ENCODE assay signal across 8 cellular contexts in the genomic region with DNA sequence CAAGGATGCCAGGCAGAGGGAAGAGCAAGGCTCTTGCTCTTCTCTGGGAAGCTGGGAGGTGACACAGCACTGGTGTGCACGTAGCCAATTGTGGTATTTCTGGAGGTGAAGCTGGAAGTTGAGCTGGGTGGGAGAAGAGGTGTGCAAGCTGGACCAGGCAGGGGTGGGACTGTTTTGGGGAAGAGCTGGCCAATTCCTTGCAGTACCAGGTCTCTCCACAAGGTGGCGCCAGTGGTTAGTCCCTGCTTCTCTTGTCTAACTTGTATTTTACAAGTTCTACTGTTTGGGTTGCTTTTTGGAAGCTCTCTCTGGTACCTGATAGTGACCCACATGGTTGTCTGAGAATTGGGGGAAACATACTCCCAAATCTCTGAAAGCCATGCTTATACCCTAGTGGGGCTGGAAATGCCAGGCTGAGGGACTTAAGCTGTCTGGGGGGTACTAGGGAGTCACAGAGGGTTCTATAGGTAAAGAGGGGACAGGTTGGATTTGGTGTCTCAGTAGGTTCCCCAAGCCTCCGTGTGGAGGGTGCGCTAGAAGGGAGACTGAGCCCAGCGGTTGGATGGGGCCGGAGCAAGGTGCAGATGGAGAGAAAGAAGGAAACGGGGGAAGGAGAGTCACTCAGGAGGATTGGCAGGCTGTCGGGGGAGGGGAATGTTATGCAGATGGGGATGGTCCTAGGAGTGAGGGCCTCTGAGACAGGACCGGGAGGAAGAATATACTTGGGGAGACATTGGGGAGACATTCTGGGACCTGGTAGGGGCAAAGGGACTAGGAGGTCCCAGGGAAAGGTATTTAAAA. TPM values are rescaled to one million over a fixed set of nuclear protein-coding genes. Genes with fewer than 3 reads are reported as not detected.
DNase-seq lines count a peak whose midpoint lies in the region; ATAC-seq and TF ChIP-seq lines count a peak whose summit lies in the region.

No MANE protein-coding gene starts in this region.

- H3K9me3 Mint-ChIP-seq in Caco-2 (ENCODE audit: unreplicated experiment), result no peaks in the 10 kb centered on the region

- TF ChIP-seq POLR2A in body of pancreas (IDR thresholded peaks at IDR 0.05), result no peak

- CTCF ChIA-PET in Caco-2 (lab: Charles Lee), result interaction anchor here (0.5 to 1.3 kb wide), 7 partner anchors 9 to 117 kb away, joined by 3 to 7 read pairs (median 3); no protein-coding TSS in a partner anchor

- intact Hi-C loops in Caco-2 (cut with micrococcal nuclease; ENCODE audit: unreplicated experiment) (loop anchor here (10.0 kb wide), 1 partner anchor 200 kb away; no protein-coding TSS in a partner anchor), body of pancreas (cut with DNase I) (loop anchor here (10.0 kb wide), 1 partner anchor 90 kb away; the partner anchor contains the start of genes FXYD1 and LGI4)

- H3K27me3 ChIP-seq in Caco-2 (replicated peaks; ENCODE audit: control insufficient read depth, insufficient read depth, low read length) (no peaks in the 10 kb centered on the region), body of pancreas (no peaks in the 10 kb centered on the region)

- peak; percentile 88 to 99 for TF ChIP-seq CTCF in Caco-2 (IDR thresholded peaks at IDR 0.05; ENCODE audit: insufficient read depth in 1 of 2, low read depth in 1 of 2, low read length in 1 of 2, severe bottlenecking in 1 of 2, unreplicated experiment in 1 of 2)
- peak; percentile 88 to 99 (median 94) for TF ChIP-seq CTCF in body of pancreas (IDR thresholded peaks at IDR 0.05)

- peak in 1 of 2 experiments; percentile 68 for DNase-seq in Caco-2
- DNase-seq in HUDEP-2 (lab: John Stamatoyannopoulos, UW; ENCODE audit: unreplicated experiment in 76 of 76), result peak in 54 of 76 experiments; percentile 10 to 82 (median 44)
- DNase-seq in T1000 (lab: John Stamatoyannopoulos, UW), result peak; percentile 23
- DNase-seq in body of pancreas, result peak; percentile 58 to 76 (median 69)
- DNase-seq in islet precursor cell, result peak; percentile 76
- DNase-seq in stimulated activated CD4-positive, alpha-beta T cell treated with anti-CD3 and anti-CD28 coated beads, Interleukin-4, amount 100 ng/mL, for 1 hour, result peak; percentile 57
- DNase-seq in NCI-H510A (lab: John Stamatoyannopoulos, UW), result no peak

- H3K36me3 ChIP-seq in Caco-2 (ENCODE audit: control insufficient read depth, insufficient read depth, low read length) (peaks cover 2% of the 10 kb centered on the region; the same call in 1 of the 2 replicates), body of pancreas (replicated peaks in 1 of 2; ENCODE audit: insufficient read depth in 1 of 2, low read depth in 2 of 2) (no peaks in the 10 kb centered on the region)

- no peak overlapping the region for H3K4me3 Mint-ChIP-seq in Caco-2 (ENCODE audit: unreplicated experiment)

- peak overlapping the region in 3 of 4 donors; percentile 91 to 97 (median 97) for H3K27ac ChIP-seq in body of pancreas

- H3K9me3 ChIP-seq in Caco-2 (no peaks in the 10 kb centered on the region), body of pancreas (no peaks in the 10 kb centered on the region)

- H3K27ac Mint-ChIP-seq in Caco-2 (ENCODE audit: unreplicated experiment), result no peak overlapping the region

- POLR2A ChIA-PET in Caco-2 (lab: Charles Lee), result interaction anchor here (1.4 kb wide), 1 partner anchor 38 kb away, joined by 4 read pairs; no protein-coding TSS in a partner anchor

- H3K4me3 ChIP-seq in Caco-2 (ENCODE audit: low read depth, low read length) (no peak overlapping the region), body of pancreas (no peak overlapping the region)

- H3K4me1 Mint-ChIP-seq in Caco-2 (ENCODE audit: low read depth, unreplicated experiment), result peaks cover 25% of the 10 kb centered on the region

- H3K4me1 ChIP-seq in Caco-2, result peaks cover 36% of the 10 kb centered on the region
- H3K4me1 ChIP-seq in body of pancreas, result peaks cover 91% of the 10 kb centered on the region

- H3K36me3 Mint-ChIP-seq in Caco-2 (ENCODE audit: insufficient read depth, unreplicated experiment), result peaks cover 25% of the 10 kb centered on the region

- ATAC-seq in body of pancreas (no peak), GM21825 (IDR thresholded peaks at IDR 0.05; ENCODE audit: unreplicated experiment) (no peak)

- BruUV-seq in Caco-2 (replicated peaks; lab: Mats Ljungman, UMichigan), result no TSS peak

- no peaks in the 10 kb centered on the region for H3K27me3 Mint-ChIP-seq in Caco-2 (ENCODE audit: insufficient read depth, unreplicated experiment)

- 47 to 48% methylated on average over 9 of the region's 9 CpGs for WGBS in body of pancreas, 2 donors

RNA-seq across cellular contexts. Expression of gene HPN, which starts 3.0 kb away (rescaled TPM):
- 20.8 and 21.1 TPM in 2 replicates for total RNA-seq in Caco-2 (2022)
- total RNA-seq in body of pancreas, result 100 to 1,000 TPM; 135 to 289 TPM

RNA-seq across cellular contexts. Expression of gene SCN1B, which starts 14.2 kb away (rescaled TPM):
- total RNA-seq in Caco-2 (2022) (1.7 and 1.9 TPM in 2 replicates), body of pancreas (10 to 100 TPM in 1 of 2 donors, 1 to 10 TPM in 1; 2.3 to 23.6 TPM)

RNA-seq across cellular contexts. Expression of gene GRAMD1A, which starts 44.4 kb away (rescaled TPM):
- total RNA-seq in Caco-2 (2022) (110 and 132 TPM in 2 replicates), body of pancreas (10 to 100 TPM; 90.8 to 94.9 TPM)
